In the genomic region with DNA sequence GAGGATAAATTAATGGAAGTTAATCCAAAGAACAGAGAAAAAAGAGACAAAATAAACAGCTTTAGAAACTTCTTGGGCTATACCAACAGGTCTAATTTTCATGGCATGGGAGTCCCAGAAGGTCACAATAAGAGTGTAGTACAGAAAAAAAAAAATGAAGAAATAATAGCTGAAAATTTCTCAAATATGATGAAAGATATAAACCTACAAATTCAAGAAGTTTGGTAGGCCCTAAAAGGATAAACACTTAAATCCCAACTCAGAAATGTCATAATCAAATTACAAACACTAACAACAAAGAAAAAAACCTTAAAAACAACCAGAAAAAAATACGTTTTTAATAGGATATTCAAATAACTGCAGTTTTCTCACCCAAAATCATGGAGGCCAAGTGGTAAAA, we compare ENCODE assay signal across 24 cellular contexts.
"Had no signal": no experiment of that assay in that cellular context is flagged by ENCODE, and none has a peak within 500 bp of the region (broad histone marks: within the 10 kb centered on the region; RNA-seq: fewer than 3 reads in every experiment).

No MANE protein-coding gene starts in this region.

- H3K4me1 ChIP-seq: stomach, suprapubic skin, testis, thyroid gland, transverse colon, upper lobe of left lung, upper lobe of right lung, uterus, vagina had no signal

- H3K27ac ChIP-seq: stomach, suprapubic skin, testis, thoracic aorta, thyroid gland, tibial artery, tibial nerve, transverse colon, upper lobe of left lung, upper lobe of right lung, uterus, vagina had no signal

- H3K4me3 ChIP-seq: stomach, suprapubic skin, testis, thoracic aorta, thyroid gland, tibial artery, tibial nerve, transverse colon, upper lobe of left lung, upper lobe of right lung, uterus, vagina had no signal

- H3K9me3 ChIP-seq: testis, thyroid gland had no signal

- DNase-seq: stimulated activated CD4-positive, alpha-beta T cell treated with anti-CD3 and anti-CD28 coated beads, Interleukin-2, amount 100 ng/mL, for 48 hours; stimulated activated CD4-positive, alpha-beta T cell treated with anti-CD3 and anti-CD28 coated beads, Interleukin-4, amount 100 ng/mL, for 1 hour; stimulated activated CD4-positive, alpha-beta T cell treated with anti-CD3 and anti-CD28 coated beads, Interleukin-4, amount 100 ng/mL, for 24 hours; stimulated activated CD4-positive, alpha-beta T cell treated with anti-CD3 and anti-CD28 coated beads, Interleukin-4, amount 100 ng/mL, for 4 hours; stimulated activated CD8-positive, alpha-beta memory T cell treated with anti-CD3 and anti-CD28 coated beads, Interleukin-4, amount 100 ng/mL, for 48 hours; stimulated activated naive B cell treated with anti-CD40 and anti-IgM and Interleukin-4, amounts not matched to agents 10 μg/mL and 1 μg/mL and 100 μg/mL, for 72 hours; stimulated activated naive CD4-positive, alpha-beta T cell; stimulated activated naive CD4-positive, alpha-beta T cell treated with Interleukin-2 at 50 U/mL for 16 hours; stimulated activated naive CD8-positive, alpha-beta T cell treated with anti-CD3 and anti-CD28 coated beads, Interleukin-15, amount 100 ng/mL, for 72 hours; stimulated activated naive CD8-positive, alpha-beta T cell treated with anti-CD3 and anti-CD28 coated beads, Interleukin-15, Interleukin-2, amounts not matched to agents 100 U/mL and 50 U/mL, for 24 hours; stomach; substantia nigra; testis; thyroid gland; tibial artery; transverse colon; trophoblast cell; upper lobe of left lung; upper lobe of right lung; uterus had no signal

- H3K36me3 ChIP-seq: stomach, suprapubic skin, thoracic aorta, thyroid gland, tibial nerve, transverse colon, upper lobe of left lung, upper lobe of right lung, uterus had no signal
